Comparison of ENCODE assay signal across 8 cellular contexts in the genomic region with DNA sequence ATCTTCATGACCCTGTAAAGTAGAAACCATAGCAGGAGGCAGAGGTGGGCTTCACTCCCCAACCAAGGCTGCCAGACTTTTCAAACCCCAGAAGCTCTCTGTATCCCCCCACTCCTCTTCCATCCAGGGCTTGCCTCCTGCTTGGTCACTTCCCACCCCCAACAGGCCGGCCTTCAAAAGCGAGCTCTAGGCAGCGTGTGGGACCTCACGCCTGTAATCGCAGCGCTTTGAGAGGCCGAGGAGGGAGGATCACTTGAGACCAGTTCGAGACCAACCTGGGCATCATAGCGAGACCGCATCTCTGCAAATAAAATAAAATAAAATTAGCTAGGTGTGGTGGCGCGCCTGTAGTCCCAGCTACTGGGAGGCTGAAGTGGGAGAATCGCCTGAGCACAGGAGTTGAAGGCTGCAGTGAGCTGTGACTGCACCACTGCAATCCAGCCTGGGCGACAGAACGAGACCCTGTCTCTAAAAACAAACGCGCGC. TPM values are rescaled to one million over a fixed set of nuclear protein-coding genes. Genes with fewer than 3 reads are reported as not detected.
DNase-seq lines count a peak whose midpoint lies in the region; ATAC-seq and TF ChIP-seq lines count a peak whose summit lies in the region.

No MANE protein-coding gene starts in this region.

- no peaks in the 10 kb centered on the region for H3K27me3 Mint-ChIP-seq in dendritic cell treated with granulocyte-macrophage colony-stimulating factor and Interleukin-4, amounts not matched to agents 40 ng/mL and 50 ng/mL, for 4 days
- peaks cover 27% of the 10 kb centered on the region for H3K27me3 Mint-ChIP-seq in nephron progenitor cell (ENCODE audit: low read depth, poor library complexity)

- H3K79me2 ChIP-seq in Karpas-422 (ENCODE audit: low read length): peaks cover 10% of the 10 kb centered on the region; the same call in 1 of the 2 replicates

- H3K4me1 ChIP-seq in Karpas-422 (ENCODE audit: low read length): peaks cover 21% of the 10 kb centered on the region

- no peak for ATAC-seq in HG03175 (IDR thresholded peaks at IDR 0.05; ENCODE audit: unreplicated experiment)

- intact Hi-C loops in dendritic cell treated with granulocyte-macrophage colony-stimulating factor and Interleukin-4, amounts not matched to agents 40 ng/mL and 50 ng/mL, for 4 days (cut with micrococcal nuclease): no loop called here

- POLR2A ChIA-PET in BJ (lab: Charles Lee): no interaction called here

- no peaks in the 10 kb centered on the region for H3K9me3 ChIP-seq in Karpas-422 (ENCODE audit: low read length)

- no peak overlapping the region for H3K27ac ChIP-seq in Karpas-422 (ENCODE audit: low read length)

- H3K27ac Mint-ChIP-seq in dendritic cell treated with granulocyte-macrophage colony-stimulating factor and Interleukin-4, amounts not matched to agents 40 ng/mL and 50 ng/mL, for 4 days: peak overlapping the region; percentile 92
- H3K27ac Mint-ChIP-seq in nephron progenitor cell: no peak overlapping the region

- no peaks in the 10 kb centered on the region for H3K9me3 Mint-ChIP-seq in dendritic cell treated with granulocyte-macrophage colony-stimulating factor and Interleukin-4, amounts not matched to agents 40 ng/mL and 50 ng/mL, for 4 days
- no peaks in the 10 kb centered on the region for H3K9me3 Mint-ChIP-seq in nephron progenitor cell

- H3K9ac ChIP-seq in Karpas-422 (ENCODE audit: low read length): peak overlapping the region; percentile 87

- CTCF ChIA-PET in BJ (lab: Yijun Ruan, JAX): interaction anchor here (0.6 to 1.3 kb wide), 3 partner anchors 47 to 75 kb away, joined by 3 to 4 read pairs (median 4); no protein-coding TSS in a partner anchor

- DNase-seq in BJ (ENCODE audit: low read depth) (no peak), Karpas-422 (peak; percentile 51), nephron progenitor cell (peak; percentile 15), HuH-7 (ENCODE audit: low spot score) (no peak), OCI-M1 (lab: John Stamatoyannopoulos, UW) (no peak)
- no peak for DNase-seq in activated CD4-positive, alpha-beta T cell treated with anti-CD3 and anti-CD28 coated beads, Interleukin-2, amount 50 U/mL, for 4 hours

- H3K4me3 Mint-ChIP-seq in dendritic cell treated with granulocyte-macrophage colony-stimulating factor and Interleukin-4, amounts not matched to agents 40 ng/mL and 50 ng/mL, for 4 days: peak overlapping the region; percentile 93
- peak overlapping the region; percentile 92 for H3K4me3 Mint-ChIP-seq in nephron progenitor cell

- H3K4me1 Mint-ChIP-seq in dendritic cell treated with granulocyte-macrophage colony-stimulating factor and Interleukin-4, amounts not matched to agents 40 ng/mL and 50 ng/mL, for 4 days (ENCODE audit: low read depth): peaks cover 55% of the 10 kb centered on the region
- peaks cover 27% of the 10 kb centered on the region for H3K4me1 Mint-ChIP-seq in nephron progenitor cell

- H3K36me3 ChIP-seq in BJ (ENCODE audit: control insufficient read depth, insufficient read depth, low read length): no peaks in the 10 kb centered on the region
- no peaks in the 10 kb centered on the region for H3K36me3 ChIP-seq in Karpas-422 (ENCODE audit: insufficient read depth, low read length)

- H3K9me2 ChIP-seq in Karpas-422 (replicated peaks; ENCODE audit: insufficient read depth, low read length): no peaks in the 10 kb centered on the region

- peaks cover 16% of the 10 kb centered on the region for H3K36me3 Mint-ChIP-seq in dendritic cell treated with granulocyte-macrophage colony-stimulating factor and Interleukin-4, amounts not matched to agents 40 ng/mL and 50 ng/mL, for 4 days (ENCODE audit: low read depth)
- H3K36me3 Mint-ChIP-seq in nephron progenitor cell (ENCODE audit: low read depth): peaks cover 5% of the 10 kb centered on the region

- H4K20me1 ChIP-seq in Karpas-422 (ENCODE audit: insufficient read depth, low read depth, low read length): no peaks in the 10 kb centered on the region

- H3K4me3 ChIP-seq in BJ (ENCODE audit: low read depth, low read length) (peak overlapping the region; percentile 94), Karpas-422 (ENCODE audit: low read length) (peak overlapping the region; percentile 84)

- peak overlapping the region; percentile 96 for H3K4me2 ChIP-seq in Karpas-422 (ENCODE audit: low read depth, low read length, poor library complexity, severe bottlenecking)

- H2AFZ ChIP-seq in Karpas-422 (ENCODE audit: low read length): peak overlapping the region; percentile 95

- H3K27me3 ChIP-seq in BJ (ENCODE audit: control insufficient read depth, insufficient read depth, low read length) (no peaks in the 10 kb centered on the region), Karpas-422 (ENCODE audit: low read length) (no peaks in the 10 kb centered on the region)

- TF ChIP-seq CTCF in BJ (IDR thresholded peaks at IDR 0.05; ENCODE audit: insufficient read depth, low read depth, low read length) (no peak), nephron progenitor cell (IDR thresholded peaks at IDR 0.05) (no peak)

RNA-seq across cellular contexts. Expression of a gene that starts 0.7 kb away (rescaled TPM):
- 35.3 and 63.4 TPM in 2 replicates for polyA plus RNA-seq in BJ (2011; rRNA removed)
- polyA minus RNA-seq in BJ (2011; rRNA and poly(A)+ RNA removed): 34.2 and 62.3 TPM in 2 replicates
- total RNA-seq in Karpas-422 (2014; rRNA removed; shearing (Covaris generic); ENCODE audit: low replicate concordance): 19.8 and 38.9 TPM in 2 replicates

RNA-seq across cellular contexts. Expression of a gene that starts 35.4 kb away (rescaled TPM):
- 40.3 and 71.3 TPM in 2 replicates for polyA plus RNA-seq in BJ (2011; rRNA removed)
- 27.6 and 32.1 TPM in 2 replicates for polyA minus RNA-seq in BJ (2011; rRNA and poly(A)+ RNA removed)
- total RNA-seq in Karpas-422 (2014; rRNA removed; shearing (Covaris generic); ENCODE audit: low replicate concordance): 35.2 and 35.5 TPM in 2 replicates

Comparison
In these comparisons a context has a peak if more than half of its experiments do, and no peak if none do; other contexts are left out.
1. DNase-seq: peak in Karpas-422 (single experiment) and nephron progenitor cell (single experiment); none in BJ (single experiment), HuH-7 (single experiment), OCI-M1 (single experiment) and activated CD4-positive, alpha-beta T cell treated with anti-CD3 and anti-CD28 coated beads, Interleukin-2, amount 50 U/mL, for 4 hours (0 of 2).